1 cellular context compared by ENCODE assay signal in the genomic region with DNA sequence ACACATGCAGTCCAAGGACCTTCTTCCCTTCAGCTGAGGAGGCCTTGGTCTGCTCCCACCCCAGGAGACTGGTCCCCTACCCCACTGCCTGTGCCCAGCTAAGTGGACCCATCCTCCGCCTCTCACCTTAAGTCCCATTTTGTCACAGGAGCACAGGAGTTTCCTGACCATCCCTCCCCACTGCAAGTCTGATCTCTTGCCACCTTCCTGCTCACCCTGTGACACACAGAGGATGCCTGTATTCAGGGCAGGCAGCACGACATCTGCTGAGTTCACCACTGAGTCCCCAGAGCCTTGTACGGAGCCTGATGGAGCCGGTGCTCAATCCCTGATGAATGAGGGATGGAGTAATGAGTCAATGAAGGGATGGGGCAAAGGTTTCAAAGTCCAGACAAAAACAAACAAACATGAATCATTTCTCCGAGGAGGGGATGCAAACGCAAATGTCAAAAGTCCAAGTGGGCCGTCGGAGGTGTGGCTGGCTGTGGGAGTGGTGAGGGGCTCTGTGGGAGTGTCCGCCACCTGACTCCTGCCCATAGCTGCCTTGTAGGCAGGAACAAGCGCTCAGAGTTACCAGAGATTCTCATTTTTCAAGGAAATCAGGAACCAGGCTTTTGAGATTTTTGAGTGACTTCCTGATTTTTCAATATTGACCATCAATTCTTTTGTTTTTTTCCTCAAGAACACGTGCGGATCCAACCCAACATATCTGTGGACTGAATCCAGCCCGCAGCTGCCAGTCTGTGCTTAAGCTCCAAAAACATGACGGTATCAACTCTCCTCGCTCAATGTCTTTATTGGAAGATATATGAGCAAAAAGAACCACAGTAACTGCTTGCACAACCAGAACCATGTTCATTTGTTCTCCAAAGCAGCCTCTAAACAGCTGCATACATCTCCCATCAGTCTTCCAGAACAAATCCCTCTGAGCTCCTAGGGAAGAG.
TF ChIP-seq lines count a peak whose summit lies in the region.

No MANE protein-coding gene starts in this region.

TF ChIP-seq in IMR-90, 13 proteins besides CTCF, POLR2A, EP300 and RAD21 (continued from another document):
- no peak for TF ChIP-seq MAZ (IDR thresholded peaks at IDR 0.05; ENCODE audit: borderline replicate concordance, low read depth, low read length)
- no peak for TF ChIP-seq CHD1 (IDR thresholded peaks at IDR 0.05; ENCODE audit: low read depth, low read length)
- TF ChIP-seq SMC3 (IDR thresholded peaks at IDR 0.05; ENCODE audit: low read depth, low read length), result no peak
- no peak for TF ChIP-seq RFX5 (IDR thresholded peaks at IDR 0.05; ENCODE audit: low read depth, low read length)
- no peak for TF ChIP-seq RCOR1 (IDR thresholded peaks at IDR 0.05; ENCODE audit: insufficient replicate concordance, low read length)
